In the genomic region with DNA sequence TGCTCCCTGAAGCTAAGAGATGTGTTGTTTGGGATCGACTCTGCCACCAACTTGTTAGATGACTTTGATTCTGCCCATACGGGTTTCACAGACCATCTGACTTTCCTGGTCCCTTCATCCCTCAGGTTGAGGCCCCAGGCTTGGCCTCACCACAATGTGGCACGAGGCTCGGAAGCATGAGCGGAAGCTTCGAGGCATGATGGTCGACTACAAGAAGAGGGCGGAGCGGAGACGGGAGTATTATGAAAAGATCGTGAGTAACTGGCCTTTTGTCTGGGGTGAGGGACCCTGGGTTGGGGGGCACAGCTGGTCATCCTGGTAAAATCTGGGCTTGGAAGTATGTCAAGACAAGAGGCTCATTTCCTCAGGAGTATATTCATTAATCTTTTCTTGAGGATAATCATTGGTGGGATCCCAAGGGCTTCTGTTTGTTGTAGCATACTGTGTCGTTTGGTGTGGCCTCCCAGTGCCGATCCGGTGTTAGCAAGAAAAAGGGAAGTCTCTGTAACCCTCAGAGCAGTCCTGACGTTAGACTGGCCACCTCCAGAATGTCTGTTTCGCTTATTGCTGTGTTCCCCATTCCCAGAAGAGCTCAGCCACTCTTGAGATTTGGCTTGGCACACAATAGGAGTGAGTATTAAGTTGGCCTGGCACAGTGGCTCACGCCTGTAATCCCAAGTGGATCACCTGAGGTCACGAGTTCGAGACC, we compare ENCODE assay signal across 7 cellular contexts. TPM values are rescaled to one million over a fixed set of nuclear protein-coding genes. Genes with fewer than 3 reads are reported as not detected.
DNase-seq lines count a peak whose midpoint lies in the region; ATAC-seq and TF ChIP-seq lines count a peak whose summit lies in the region.

No MANE protein-coding gene starts in this region.

- ATAC-seq in T-cell (replicated peaks in 1 of 4), result no peak
- ATAC-seq in GM18873 (IDR thresholded peaks at IDR 0.05; ENCODE audit: low FRiP score, unreplicated experiment), result no peak

- H3K4me1 ChIP-seq in HAP-1, result peaks cover 12% of the 10 kb centered on the region
- H3K4me1 ChIP-seq in skeletal muscle tissue (ENCODE audit: control insufficient read depth in 3 of 3, insufficient read depth in 3 of 3, low read length in 3 of 3), result peaks cover 23 to 27% (median 23%) of the 10 kb centered on the region in 3 donors

- H3K36me3 Mint-ChIP-seq in T-cell, result peaks cover 23% of the 10 kb centered on the region

- no peaks in the 10 kb centered on the region for H3K27me3 Mint-ChIP-seq in T-cell

- peaks cover 36 to 38% (median 37%) of the 10 kb centered on the region in 3 donors for H3K4me1 Mint-ChIP-seq in T-cell

- H3K36me3 ChIP-seq in HAP-1 (replicated peaks) (peaks cover 57% of the 10 kb centered on the region), skeletal muscle tissue (ENCODE audit: control insufficient read depth in 3 of 3, insufficient read depth in 3 of 3, low read length in 3 of 3) (peaks cover 38 to 51% (median 44%) of the 10 kb centered on the region in 3 donors)

- H3K9me3 Mint-ChIP-seq in T-cell, result no peaks in the 10 kb centered on the region

- no peak for DNase-seq in HAP-1 (ENCODE audit: low spot score in 2 of 2)
- no peak for DNase-seq in T-cell
- DNase-seq in fibroblast of mammary gland (ENCODE audit: low read depth), result no peak
- no peak for DNase-seq in RKO (ENCODE audit: low spot score)
- no peak for DNase-seq in central memory CD4-positive, alpha-beta T cell

- in situ Hi-C loops in HAP-1 (cut with MboI; ENCODE audit: low sequenced_read_pairs), result no loop called here

- POLR2A ChIA-PET in T-cell (lab: Charles Lee), result interaction anchor here (0.6 to 1.2 kb wide), 2 partner anchors 11 to 20 kb away, joined by 3 read pairs; no protein-coding TSS in a partner anchor

- H3K9me3 ChIP-seq in HAP-1 (no peaks in the 10 kb centered on the region), skeletal muscle tissue (ENCODE audit: control insufficient read depth in 3 of 3, low read length in 3 of 3) (no peaks in the 10 kb centered on the region)

- H3K27me3 ChIP-seq in HAP-1 (ENCODE audit: low read depth) (no peaks in the 10 kb centered on the region), skeletal muscle tissue (ENCODE audit: control insufficient read depth in 3 of 3, insufficient read depth in 3 of 3, low read length in 3 of 3) (no peaks in the 10 kb centered on the region)

- peak overlapping the region; percentile 96 to 98 (median 96) for H3K9ac ChIP-seq in skeletal muscle tissue (ENCODE audit: low read depth in 1 of 3, low read length in 3 of 3)

- H3K4me3 ChIP-seq in HAP-1 (peak overlapping the region; percentile 99), fibroblast of mammary gland (ENCODE audit: control insufficient read depth, low read depth, low read length) (peak overlapping the region; percentile 90), skeletal muscle tissue (ENCODE audit: low read length in 3 of 3) (peak overlapping the region; percentile 94 to 97 (median 96))

- H3K4me3 Mint-ChIP-seq in T-cell, result peak overlapping the region; percentile 94 to 100 (median 96)

- H3K27ac ChIP-seq in skeletal muscle tissue (ENCODE audit: low read depth, low read length), result no peak overlapping the region

- CTCF ChIA-PET in T-cell (lab: Charles Lee), result interaction anchor here in 1 of 2 donors (1.1 to 2.1 kb wide), 4 partner anchors 19 to 138 kb away, joined by 4 to 9 read pairs (median 4); a partner anchor contains a TSS

- no peak for TF ChIP-seq CTCF in fibroblast of mammary gland (conservative IDR thresholded peaks at IDR 0.05; ENCODE audit: control insufficient read depth, insufficient read depth, low read depth, low read length)

- H3K27ac Mint-ChIP-seq in T-cell, result peak overlapping the region; percentile 61 to 87

RNA-seq across cellular contexts. Expression of a gene that starts 1.4 kb away (rescaled TPM):
- total RNA-seq in T-cell, result 100 to 1,000 TPM; 141 to 153 (median 149) TPM
- total RNA-seq in skeletal muscle tissue, result 7.8 TPM

RNA-seq across cellular contexts. Expression of a gene that starts 36.1 kb away (rescaled TPM):
- 1 to 10 TPM; 1.4 to 4.3 (median 3.5) TPM for total RNA-seq in T-cell
- not detected for total RNA-seq in skeletal muscle tissue

RNA-seq across cellular contexts. Expression of a gene that starts 38.8 kb away (rescaled TPM):
- total RNA-seq in T-cell, result 10 to 100 TPM in 4 of 5 donors, 1 to 10 TPM in 1; 4.0 to 23.1 (median 22.7) TPM
- 16.7 TPM for total RNA-seq in skeletal muscle tissue

RNA-seq across cellular contexts. Expression of a gene that starts 38.9 kb away (rescaled TPM):
- total RNA-seq in T-cell (10 to 100 TPM; 29.4 to 65.5 (median 40.4) TPM), skeletal muscle tissue (7.8 TPM)

RNA-seq across cellular contexts. Expression of a gene that starts 52.8 kb away (rescaled TPM):
- total RNA-seq in T-cell (10 to 100 TPM; 17.2 to 35.2 (median 30.4) TPM), skeletal muscle tissue (16.2 TPM)

Comparison
In these comparisons a context has a peak if more than half of its experiments do, and no peak if none do; other contexts are left out.
1. RNA of a gene that starts 1.4 kb away (total RNA-seq): 141 to 153 TPM in T-cell; 7.8 TPM in skeletal muscle tissue (single experiment); every median in the first group is over 10 times any median in the second.
2. Peak in every context shown above with its lines, with median percentiles within 50 percentile points of each other: H3K4me3 ChIP-seq.